Comparison of ENCODE assay signal across 14 cellular contexts in genomic region chr1:160451859-160452232, GRCh38. TPM values are rescaled to one million over a fixed set of nuclear protein-coding genes. Genes with fewer than 3 reads are reported as not detected.
DNase-seq lines count a peak whose midpoint lies in the region; ATAC-seq and TF ChIP-seq lines count a peak whose summit lies in the region.
"Had no signal": no experiment of that assay in that cellular context is flagged by ENCODE, and none has a peak within 500 bp of the region (broad histone marks: within the 10 kb centered on the region; RNA-seq: fewer than 3 reads in every experiment).

No MANE protein-coding gene starts in this region.

- POLR2A ChIA-PET in CD8-positive, alpha-beta memory T cell (lab: Charles Lee) = interaction anchor here (0.5 to 1.3 kb wide), 5 partner anchors 8 to 287 kb away, joined by 3 to 4 read pairs (median 3); no protein-coding TSS in a partner anchor

- peaks cover 61 to 84% (median 77%) of the 10 kb centered on the region in 3 donors for H3K4me1 Mint-ChIP-seq in CD8-positive, alpha-beta memory T cell
- peaks cover 70% of the 10 kb centered on the region for H3K4me1 Mint-ChIP-seq in activated T-helper 1 cell treated with anti-CD3 and anti-CD28 coated beads, Interleukin-12 subunit alpha, Interleukin-12 subunit beta, Interleukin-2, Interleukin-4 antibody, amounts not matched to agents 30 ng/mL and 10 ng/mL and 1 ng/mL, durations not matched to agents 14 hours and 24 hours and 36 hours (ENCODE audit: low read depth)

- H3K27ac Mint-ChIP-seq in CD8-positive, alpha-beta memory T cell = peak overlapping the region in 5 of 8 donors; percentile 29 to 55 (median 45)
- peak overlapping the region; percentile 93 for H3K27ac Mint-ChIP-seq in activated T-helper 1 cell treated with anti-CD3 and anti-CD28 coated beads, Interleukin-12 subunit alpha, Interleukin-12 subunit beta, Interleukin-2, Interleukin-4 antibody, amounts not matched to agents 30 ng/mL and 10 ng/mL and 1 ng/mL, durations not matched to agents 14 hours and 24 hours and 36 hours
- H3K27ac Mint-ChIP-seq: natural killer cell had no signal

- no peak overlapping the region for H3K27ac ChIP-seq in CD8-positive, alpha-beta memory T cell (ENCODE audit: low read depth, low read length)
- no peak overlapping the region for H3K27ac ChIP-seq in sigmoid colon
- H3K27ac ChIP-seq: upper lobe of left lung had no signal

- no peak for DNase-seq in CD8-positive, alpha-beta memory T cell
- no peak for DNase-seq in activated T-helper 1 cell treated with anti-CD3 and anti-CD28 coated beads, Interleukin-12 subunit alpha, Interleukin-12 subunit beta, Interleukin-2, Interleukin-4 antibody, amounts not matched to agents 30 ng/mL and 10 ng/mL and 1 ng/mL, durations not matched to agents 14 hours and 24 hours and 36 hours (ENCODE audit: low spot score)
- DNase-seq in sigmoid colon = no peak
- no peak for DNase-seq in NCI-H82 treated with DMSO at 0.1 percent for 48 hours (lab: John Stamatoyannopoulos, UW; ENCODE audit: unreplicated experiment)
- DNase-seq in NCI-H1092 (lab: John Stamatoyannopoulos, UW) = no peak
- DNase-seq: GOT3; islet precursor cell; natural killer cell; NCI-H1417 treated with DMSO at 0.1 percent for 48 hours; NK-92 treated with Interleukin-12 subunit alpha and Interleukin-12 subunit beta, amount 100 ng/mL, for 24 hours; upper lobe of left lung had no signal

- WGBS in sigmoid colon, 2 donors = 66 to 83% methylated on average over 1 of the region's 1 CpG

- no peak for TF ChIP-seq CTCF in sigmoid colon (IDR thresholded peaks at IDR 0.05)

- H3K36me3 ChIP-seq in CD8-positive, alpha-beta memory T cell (ENCODE audit: insufficient read depth, low read length) = no peaks in the 10 kb centered on the region
- H3K36me3 ChIP-seq in sigmoid colon = no peaks in the 10 kb centered on the region
- H3K36me3 ChIP-seq: upper lobe of left lung had no signal

- in situ Hi-C loops in GM18951 (cut with MboI; ENCODE audit: low sequenced_read_pairs, unreplicated experiment) = no loop called here

- TF ChIP-seq EP300 in sigmoid colon (IDR thresholded peaks at IDR 0.05) = no peak

- H3K9me3 Mint-ChIP-seq in CD8-positive, alpha-beta memory T cell = no peaks in the 10 kb centered on the region
- peaks cover 3% of the 10 kb centered on the region for H3K9me3 Mint-ChIP-seq in activated T-helper 1 cell treated with anti-CD3 and anti-CD28 coated beads, Interleukin-12 subunit alpha, Interleukin-12 subunit beta, Interleukin-2, Interleukin-4 antibody, amounts not matched to agents 30 ng/mL and 10 ng/mL and 1 ng/mL, durations not matched to agents 14 hours and 24 hours and 36 hours
- H3K9me3 Mint-ChIP-seq: natural killer cell had no signal

- H3K27me3 Mint-ChIP-seq in CD8-positive, alpha-beta memory T cell = no peaks in the 10 kb centered on the region
- H3K27me3 Mint-ChIP-seq in activated T-helper 1 cell treated with anti-CD3 and anti-CD28 coated beads, Interleukin-12 subunit alpha, Interleukin-12 subunit beta, Interleukin-2, Interleukin-4 antibody, amounts not matched to agents 30 ng/mL and 10 ng/mL and 1 ng/mL, durations not matched to agents 14 hours and 24 hours and 36 hours (ENCODE audit: insufficient read depth) = no peaks in the 10 kb centered on the region

- H3K9me3 ChIP-seq in CD8-positive, alpha-beta memory T cell (ENCODE audit: low read length) = no peaks in the 10 kb centered on the region
- H3K9me3 ChIP-seq in sigmoid colon = no peaks in the 10 kb centered on the region
- H3K9me3 ChIP-seq: upper lobe of left lung had no signal

- intact Hi-C loops in activated T-helper 1 cell treated with anti-CD3 and anti-CD28 coated beads, Interleukin-12 subunit alpha, Interleukin-12 subunit beta, Interleukin-2, Interleukin-4 antibody, amounts not matched to agents 30 ng/mL and 10 ng/mL and 1 ng/mL, durations not matched to agents 14 hours and 24 hours and 36 hours (cut with micrococcal nuclease) = loop anchor here (1.0 kb wide), 1 partner anchor 8 kb away; no protein-coding TSS in a partner anchor
- intact Hi-C loops in sigmoid colon (cut with DNase I) = no loop called here

- peaks cover 0 to 4% (median 0%) of the 10 kb centered on the region in 3 donors for H3K36me3 Mint-ChIP-seq in CD8-positive, alpha-beta memory T cell
- H3K36me3 Mint-ChIP-seq in activated T-helper 1 cell treated with anti-CD3 and anti-CD28 coated beads, Interleukin-12 subunit alpha, Interleukin-12 subunit beta, Interleukin-2, Interleukin-4 antibody, amounts not matched to agents 30 ng/mL and 10 ng/mL and 1 ng/mL, durations not matched to agents 14 hours and 24 hours and 36 hours (ENCODE audit: low read depth) = peaks cover 4% of the 10 kb centered on the region
- H3K36me3 Mint-ChIP-seq: natural killer cell had no signal

- CTCF ChIA-PET in CD8-positive, alpha-beta memory T cell (lab: Charles Lee) = interaction anchor here (1.2 kb wide), 1 partner anchor 224 kb away, joined by 3 read pairs; no protein-coding TSS in a partner anchor

- peak overlapping the region in 6 of 7 donors; percentile 21 to 81 (median 32) for H3K4me3 Mint-ChIP-seq in CD8-positive, alpha-beta memory T cell
- peak overlapping the region; percentile 49 for H3K4me3 Mint-ChIP-seq in activated T-helper 1 cell treated with anti-CD3 and anti-CD28 coated beads, Interleukin-12 subunit alpha, Interleukin-12 subunit beta, Interleukin-2, Interleukin-4 antibody, amounts not matched to agents 30 ng/mL and 10 ng/mL and 1 ng/mL, durations not matched to agents 14 hours and 24 hours and 36 hours

- H3K27me3 ChIP-seq in CD8-positive, alpha-beta memory T cell (ENCODE audit: insufficient read depth, low read length, poor library complexity, severe bottlenecking) = no peaks in the 10 kb centered on the region
- H3K27me3 ChIP-seq in sigmoid colon = no peaks in the 10 kb centered on the region
- H3K27me3 ChIP-seq: upper lobe of left lung had no signal

- H3K4me3 ChIP-seq in CD8-positive, alpha-beta memory T cell (ENCODE audit: low read length) = no peak overlapping the region
- no peak overlapping the region for H3K4me3 ChIP-seq in sigmoid colon
- H3K4me3 ChIP-seq: upper lobe of left lung had no signal

- H3K4me1 ChIP-seq in CD8-positive, alpha-beta memory T cell (ENCODE audit: insufficient read depth, low read length) = peaks cover 25% of the 10 kb centered on the region
- H3K4me1 ChIP-seq in sigmoid colon = no peaks in the 10 kb centered on the region
- H3K4me1 ChIP-seq: upper lobe of left lung had no signal

- TF ChIP-seq POLR2A in GM18951 (IDR thresholded peaks at IDR 0.05; ENCODE audit: extremely low read depth, insufficient read depth, insufficient read length) = peak; percentile 26
- TF ChIP-seq POLR2A in sigmoid colon (IDR thresholded peaks at IDR 0.05) = no peak

- ATAC-seq in HG02981 (IDR thresholded peaks at IDR 0.05; ENCODE audit: unreplicated experiment) = peak; percentile 25
- ATAC-seq in HG03025 (IDR thresholded peaks at IDR 0.05; ENCODE audit: low FRiP score, unreplicated experiment) = no peak
- ATAC-seq: natural killer cell had no signal

RNA-seq across cellular contexts. Expression of gene VANGL2, which starts 51.5 kb away (rescaled TPM):
- total RNA-seq in CD8-positive, alpha-beta memory T cell = under 1 TPM; 0.04 to 0.07 TPM
- not detected for polyA plus RNA-seq in CD8-positive, alpha-beta memory T cell
- not detected in 2 replicates for total RNA-seq in activated T-helper 1 cell treated with anti-CD3 and anti-CD28 coated beads, Interleukin-12 subunit alpha, Interleukin-12 subunit beta, Interleukin-2, Interleukin-4 antibody, amounts not matched to agents 30 ng/mL and 10 ng/mL and 1 ng/mL, durations not matched to agents 14 hours and 24 hours and 36 hours
- total RNA-seq in sigmoid colon = 1 to 10 TPM; 3.2 to 6.6 (median 3.6) TPM
- polyA plus RNA-seq in sigmoid colon = 1 to 10 TPM; 1.8 to 3.5 (median 2.6) TPM
